In the genomic region with DNA sequence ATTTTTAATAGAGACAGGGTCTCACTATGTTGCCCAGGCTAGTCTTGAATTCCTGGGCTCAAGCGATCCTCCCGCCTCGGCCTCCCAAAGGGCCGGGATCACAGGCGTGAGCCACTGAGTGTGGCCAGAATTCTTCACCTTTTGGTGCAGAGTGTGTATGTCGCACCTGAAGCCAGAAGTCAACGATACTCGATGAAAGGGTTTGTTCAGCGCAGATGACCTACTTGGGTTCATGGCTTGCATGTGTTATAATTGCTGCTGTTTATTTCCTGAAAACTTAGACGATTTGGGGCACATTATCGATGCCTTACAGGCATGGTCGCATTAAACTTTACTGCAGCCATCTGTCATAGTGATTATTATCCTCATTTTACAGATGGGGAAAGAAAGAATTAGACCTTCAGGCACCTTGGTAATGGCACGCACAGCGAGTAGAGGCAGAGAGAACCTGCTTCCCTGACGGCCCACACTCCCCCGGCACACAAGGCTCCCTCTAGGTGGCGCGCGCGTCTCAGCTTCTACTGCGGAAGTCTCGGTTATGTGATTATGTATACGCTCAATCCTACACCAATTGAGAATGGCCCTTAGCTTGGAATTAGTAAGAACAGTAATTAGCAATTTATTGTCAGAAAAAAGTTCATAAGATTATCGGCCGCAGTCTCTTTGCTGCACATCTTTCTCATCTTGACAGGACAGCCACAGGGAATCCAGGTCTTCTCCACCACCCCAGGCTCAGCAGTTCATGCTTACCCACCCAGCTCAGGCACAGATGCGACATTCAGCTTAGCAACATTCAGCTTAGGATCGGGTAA, we compare ENCODE assay signal across 8 cellular contexts.
DNase-seq lines count a peak whose midpoint lies in the region; ATAC-seq and TF ChIP-seq lines count a peak whose summit lies in the region.

No MANE protein-coding gene starts in this region.

- H3K4me1 Mint-ChIP-seq in T-helper 1 cell treated with Interleukin-12 subunit alpha and Interleukin-12 subunit beta and Interleukin-4 antibody, amounts not matched to agents 30 μg/mL and 1 μg/mL, for 36 hours (ENCODE audit: low read depth) = peaks cover 22% of the 10 kb centered on the region

- H3K27ac Mint-ChIP-seq in T-helper 1 cell treated with Interleukin-12 subunit alpha and Interleukin-12 subunit beta and Interleukin-4 antibody, amounts not matched to agents 30 μg/mL and 1 μg/mL, for 36 hours = peak overlapping the region; percentile 57

- TF ChIP-seq CTCF in GM13976 (IDR thresholded peaks at IDR 0.05; ENCODE audit: borderline replicate concordance, control extremely low read depth, extremely low read depth, insufficient read depth, missing control alignments) (peak; percentile 92), adrenal gland (IDR thresholded peaks at IDR 0.05) (peak; percentile 58 to 78 (median 70)), right atrium auricular region (IDR thresholded peaks at IDR 0.05) (peak; percentile 64 to 77)

- H3K4me3 ChIP-seq in adrenal gland (no peak overlapping the region), right atrium auricular region (no peak overlapping the region)

- WGBS in adrenal gland, 4 donors = 20 to 29% (median 24%) methylated on average over 27 of the region's 27 CpGs

- intact Hi-C loops in adrenal gland (cut with DNase I) = loop anchor here (5.0 to 10.0 kb wide), 3 partner anchors 263 to 555 kb away; no protein-coding TSS in a partner anchor

- peak; percentile 78 for ATAC-seq in HG02884 (IDR thresholded peaks at IDR 0.05; ENCODE audit: unreplicated experiment)

- in situ Hi-C loops in GM13976 (cut with MboI; ENCODE audit: low sequenced_read_pairs, unreplicated experiment) = loop anchor here (10.0 kb wide), 2 partner anchors 405 to 545 kb away; no protein-coding TSS in a partner anchor

- H3K27ac ChIP-seq in adrenal gland = peak overlapping the region in 3 of 5 donors; percentile 1 to 13 (median 10)
- H3K27ac ChIP-seq in right atrium auricular region = no peak overlapping the region

- DNase-seq in GM13976 (ENCODE audit: low spot score) = peak; percentile 71
- peak; percentile 72 to 89 for DNase-seq in NCI-H187 (lab: John Stamatoyannopoulos, UW)
- DNase-seq in adrenal gland = peak; percentile 76 to 94 (median 86)
- DNase-seq in right atrium auricular region (ENCODE audit: low spot score) = peak; percentile 80
- peak; percentile 87 for DNase-seq in retina
- DNase-seq in cortex of kidney (lab: John Stamatoyannopoulos, UW) = no peak

- H3K27me3 Mint-ChIP-seq in T-helper 1 cell treated with Interleukin-12 subunit alpha and Interleukin-12 subunit beta and Interleukin-4 antibody, amounts not matched to agents 30 μg/mL and 1 μg/mL, for 36 hours (ENCODE audit: low read depth) = peaks cover 3% of the 10 kb centered on the region

- H3K9me3 ChIP-seq in adrenal gland (replicated peaks in 1 of 3) (no peaks in the 10 kb centered on the region), right atrium auricular region (no peaks in the 10 kb centered on the region)

- peaks cover 2% of the 10 kb centered on the region for H3K36me3 Mint-ChIP-seq in T-helper 1 cell treated with Interleukin-12 subunit alpha and Interleukin-12 subunit beta and Interleukin-4 antibody, amounts not matched to agents 30 μg/mL and 1 μg/mL, for 36 hours (ENCODE audit: low read depth)

- H3K36me3 ChIP-seq in adrenal gland (replicated peaks in 1 of 2) (no peaks in the 10 kb centered on the region), right atrium auricular region (no peaks in the 10 kb centered on the region)

- TF ChIP-seq POLR2A in adrenal gland (IDR thresholded peaks at IDR 0.05) = peak in 1 of 2 donors; percentile 13

- H3K27me3 ChIP-seq in adrenal gland = no peaks in the 10 kb centered on the region
- H3K27me3 ChIP-seq in right atrium auricular region = no peaks in the 10 kb centered on the region

- H3K4me3 Mint-ChIP-seq in T-helper 1 cell treated with Interleukin-12 subunit alpha and Interleukin-12 subunit beta and Interleukin-4 antibody, amounts not matched to agents 30 μg/mL and 1 μg/mL, for 36 hours = peak overlapping the region; percentile 36

- H3K4me1 ChIP-seq in adrenal gland (replicated peaks in 1 of 2) (peaks cover 0 to 21% of the 10 kb centered on the region in 2 donors), right atrium auricular region (peaks cover 0 to 6% of the 10 kb centered on the region in 2 donors)

- H3K9me3 Mint-ChIP-seq in T-helper 1 cell treated with Interleukin-12 subunit alpha and Interleukin-12 subunit beta and Interleukin-4 antibody, amounts not matched to agents 30 μg/mL and 1 μg/mL, for 36 hours = no peaks in the 10 kb centered on the region

Comparison
In these comparisons a context has a peak if more than half of its experiments do, and no peak if none do; other contexts are left out.
1. H3K27ac ChIP-seq: peak in adrenal gland (3 of 5); none in right atrium auricular region (0 of 2).
2. Peak in every context shown above with its lines, with median percentiles within 50 percentile points of each other: CTCF ChIP-seq.